ENCODE assay signal across 8 cellular contexts in the genomic region with DNA sequence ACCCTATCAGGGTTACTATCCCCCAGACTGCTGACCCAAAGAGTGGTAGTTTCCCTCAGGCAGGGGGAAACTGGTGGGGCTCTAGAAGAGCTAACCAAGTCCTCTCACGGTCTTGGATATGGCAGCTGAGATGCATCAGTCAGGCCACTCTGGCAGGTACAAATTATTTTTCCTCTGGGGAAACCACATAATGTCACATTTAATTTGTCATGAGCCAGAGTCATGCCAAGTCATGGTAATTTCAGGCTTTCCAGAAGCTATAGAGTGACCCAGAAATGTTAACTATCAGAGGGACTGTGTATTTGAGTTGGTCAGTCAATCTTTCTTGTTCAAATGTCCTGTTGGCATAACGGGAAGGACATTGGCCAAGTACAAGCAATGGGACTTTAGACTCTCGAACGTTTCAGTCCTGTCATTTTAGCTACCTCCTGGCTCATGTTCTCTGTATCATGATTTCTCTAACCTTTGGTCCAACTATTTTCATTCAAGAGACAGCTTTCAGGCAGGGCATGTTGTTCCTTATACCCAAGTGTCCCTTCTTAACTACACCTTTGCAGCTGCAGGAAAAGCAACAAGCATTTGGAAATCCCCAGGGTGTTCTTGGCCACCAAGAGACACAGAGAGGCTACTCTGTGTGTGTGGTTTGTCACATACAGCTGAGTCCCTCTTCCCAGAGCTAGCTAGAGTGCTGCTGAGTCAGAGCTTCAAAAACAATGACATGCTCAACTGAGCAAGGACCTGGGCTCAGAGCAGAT.
DNase-seq lines count a peak whose midpoint lies in the region; ATAC-seq and TF ChIP-seq lines count a peak whose summit lies in the region.

No MANE protein-coding gene starts in this region.

- H3K4me3 ChIP-seq in thyroid gland (replicated peaks in 1 of 3) (no peak overlapping the region), lower lobe of right lung (no peak overlapping the region)

- TF ChIP-seq POLR2A in thyroid gland (IDR thresholded peaks at IDR 0.05), result no peak

- ATAC-seq in GM19328 (IDR thresholded peaks at IDR 0.05; ENCODE audit: unreplicated experiment) (peak; percentile 74), HG03175 (IDR thresholded peaks at IDR 0.05; ENCODE audit: unreplicated experiment) (peak; percentile 53), lower lobe of right lung (no peak)

- DNase-seq in AG20443 (ENCODE audit: low spot score) (peak; percentile 18), dermis blood vessel endothelial cell (peak; percentile 39), thyroid gland (peak; percentile 71 to 79), SKM-1 treated with dmso at 0.1 percent for 144 hours (lab: John Stamatoyannopoulos, UW; ENCODE audit: unreplicated experiment) (no peak), lower lobe of right lung (no peak)
- DNase-seq in activated naive CD4-positive, alpha-beta T cell treated with Interleukin-2 at 50 U/mL for 16 hours, result no peak

- peaks cover 2 to 9% of the 10 kb centered on the region in 2 donors for H3K4me1 ChIP-seq in thyroid gland
- H3K4me1 ChIP-seq in lower lobe of right lung, result peaks cover 5% of the 10 kb centered on the region

- H3K36me3 ChIP-seq in thyroid gland, result no peaks in the 10 kb centered on the region
- no peaks in the 10 kb centered on the region for H3K36me3 ChIP-seq in lower lobe of right lung

- TF ChIP-seq CTCF in thyroid gland (IDR thresholded peaks at IDR 0.05) (no peak), lower lobe of right lung (IDR thresholded peaks at IDR 0.05) (no peak)

- H3K9me3 ChIP-seq in thyroid gland (no peaks in the 10 kb centered on the region), lower lobe of right lung (no peaks in the 10 kb centered on the region)

- intact Hi-C loops in thyroid gland (cut with DNase I) (no loop called here), lower lobe of right lung (cut with DNase I) (no loop called here)

- no peaks in the 10 kb centered on the region for H3K27me3 ChIP-seq in thyroid gland
- no peaks in the 10 kb centered on the region for H3K27me3 ChIP-seq in lower lobe of right lung (ENCODE audit: low read depth)

- H3K27ac ChIP-seq in thyroid gland (peak overlapping the region in 2 of 3 donors; percentile 22 to 42), lower lobe of right lung (no peak overlapping the region)

- WGBS in thyroid gland, 2 donors, result 35 to 44% methylated on average over 4 of the region's 4 CpGs

Comparison
In these comparisons a context has a peak if more than half of its experiments do, and no peak if none do; other contexts are left out.
1. DNase-seq: peak in AG20443 (single experiment), dermis blood vessel endothelial cell (single experiment) and thyroid gland (2 of 2); none in SKM-1 treated with dmso at 0.1 percent for 144 hours (single experiment), lower lobe of right lung (single experiment) and activated naive CD4-positive, alpha-beta T cell treated with Interleukin-2 at 50 U/mL for 16 hours (single experiment).
2. ATAC-seq: peak in GM19328 (single experiment) and HG03175 (single experiment); none in lower lobe of right lung (0 of 2).